10 cellular contexts compared by ENCODE assay signal in genomic region chr7:101155303-101155702, GRCh38. TPM values are rescaled to one million over a fixed set of nuclear protein-coding genes. Genes with fewer than 3 reads are reported as not detected.
A peak's percentile ranks its signal among the peaks of the same experiment; 100 is the strongest.
DNase-seq lines count a peak whose midpoint lies in the region; ATAC-seq and FAIRE-seq lines count a peak whose summit lies in the region.
"Had no signal": no experiment of that assay in that cellular context is flagged by ENCODE, and none has a peak within 500 bp of the region (broad histone marks: within the 10 kb centered on the region; RNA-seq: fewer than 3 reads in every experiment).

No MANE protein-coding gene starts in this region.

- no peaks in the 10 kb centered on the region for H3K9me3 Mint-ChIP-seq in central memory CD8-positive, alpha-beta T cell

- no peaks in the 10 kb centered on the region for H3K27me3 ChIP-seq in ACC112 (ENCODE audit: insufficient read depth, low read length)
- 0 out of 2 replicates have a peak, but pooled peaks cover 3% of the 10 kb centered on the region for H3K27me3 ChIP-seq in HUES64 (ENCODE audit: insufficient read depth, low read length)
- H3K27me3 ChIP-seq in muscle layer of colon (ENCODE audit: control insufficient read depth in 1 of 2, insufficient read depth in 2 of 2, low read length in 2 of 2) = peaks cover 0 to 5% of the 10 kb centered on the region in 2 donors

- 67% methylated on average over 4 of the region's 4 CpGs for WGBS in HUES64

- peak overlapping the region; percentile 81 for H3K4me3 Mint-ChIP-seq in central memory CD8-positive, alpha-beta T cell

- 0 out of 2 replicates have a peak, but pooled peaks cover 3% of the 10 kb centered on the region for H3K36me3 ChIP-seq in ACC112 (ENCODE audit: insufficient read depth, low read length)
- peaks cover 7% of the 10 kb centered on the region; the same call in 1 of the 2 replicates for H3K36me3 ChIP-seq in HUES64 (ENCODE audit: insufficient read depth, low read length)
- H3K36me3 ChIP-seq in muscle layer of colon (ENCODE audit: insufficient read depth, low read length) = peaks cover 17% of the 10 kb centered on the region

- DNase-seq in central memory CD8-positive, alpha-beta T cell (ENCODE audit: low spot score in 2 of 2) = no peak
- no peak for DNase-seq in HTR-8/SVneo (ENCODE audit: insufficient read length, low spot score)
- DNase-seq in NCI-H82 treated with DMSO at 0.1 percent for 48 hours (lab: John Stamatoyannopoulos, UW; ENCODE audit: unreplicated experiment) = no peak
- DNase-seq in DMS79 (lab: John Stamatoyannopoulos, UW) = no peak
- DNase-seq: activated naive CD4-positive, alpha-beta T cell; stimulated activated CD4-positive, alpha-beta T cell treated with anti-CD3 and anti-CD28 coated beads, Interleukin-4, amount 100 ng/mL, for 24 hours had no signal

- no peak for FAIRE-seq in HTR-8/SVneo (lab: Jason Lieb, UNC)

- H3K27ac Mint-ChIP-seq in central memory CD8-positive, alpha-beta T cell (ENCODE audit: low read depth) = no peak overlapping the region

- no peak for ATAC-seq in central memory CD8-positive, alpha-beta T cell (replicated peaks; ENCODE audit: extremely low read depth, poor library complexity, severe bottlenecking)
- no peak for ATAC-seq in GM18867 (IDR thresholded peaks at IDR 0.05; ENCODE audit: unreplicated experiment)

- H3K9me3 ChIP-seq in HUES64 (ENCODE audit: insufficient read depth, low read depth, low read length) (no peaks in the 10 kb centered on the region), muscle layer of colon (ENCODE audit: low read length) (no peaks in the 10 kb centered on the region)

- H3K4me3 ChIP-seq in ACC112 (ENCODE audit: low read depth, low read length) (peak overlapping the region; percentile 92), HUES64 (ENCODE audit: low read length) (peak overlapping the region; percentile 85), muscle layer of colon (ENCODE audit: low read depth in 1 of 2, low read length in 2 of 2) (peak overlapping the region; percentile 66 to 75)

- peaks cover 16% of the 10 kb centered on the region for H3K4me1 Mint-ChIP-seq in central memory CD8-positive, alpha-beta T cell

- no peak overlapping the region for H2AFZ ChIP-seq in ACC112 (ENCODE audit: low read length, unreplicated experiment)

- peaks cover 11% of the 10 kb centered on the region for H3K36me3 Mint-ChIP-seq in central memory CD8-positive, alpha-beta T cell (ENCODE audit: insufficient read depth)

- H3K27me3 Mint-ChIP-seq in central memory CD8-positive, alpha-beta T cell = peaks cover 8% of the 10 kb centered on the region

- peaks cover 18% of the 10 kb centered on the region for H3K79me2 ChIP-seq in ACC112 (ENCODE audit: control insufficient read depth, insufficient read depth, low read length, unreplicated experiment)

- H3K9ac ChIP-seq in HUES64 (ENCODE audit: low read depth, low read length) = peak overlapping the region; percentile 76; the same call in 1 of the 2 replicates
- H3K9ac ChIP-seq in muscle layer of colon (ENCODE audit: low read length) = no peak overlapping the region

- H3K27ac ChIP-seq in ACC112 (ENCODE audit: low read depth, low read length) (peak overlapping the region; percentile 27), HUES64 (ENCODE audit: low read depth, low read length) (peak overlapping the region; percentile 81; the same call in 1 of the 2 replicates), muscle layer of colon (ENCODE audit: low read depth, low read length) (no peak overlapping the region)

- H3K4me1 ChIP-seq in ACC112 (ENCODE audit: control insufficient read depth, insufficient read depth, low read length, unreplicated experiment) = peaks cover 23% of the 10 kb centered on the region
- peaks cover 29% of the 10 kb centered on the region; the same call in 1 of the 2 replicates for H3K4me1 ChIP-seq in HUES64 (ENCODE audit: insufficient read depth, low read length)
- peaks cover 10% of the 10 kb centered on the region for H3K4me1 ChIP-seq in muscle layer of colon (ENCODE audit: insufficient read depth, low read length)

RNA-seq across cellular contexts. Expression of gene AP1S1, which starts 1.0 kb away (rescaled TPM):
- 46.6 TPM for polyA plus RNA-seq in HUES64 (2013, experiment 1 of 2)
- polyA plus RNA-seq in HUES64 (2013, experiment 2 of 2) = 60.5 TPM

RNA-seq across cellular contexts. Expression of gene VGF, which starts 10.1 kb away (rescaled TPM):
- polyA plus RNA-seq in HUES64 (2013, experiment 1 of 2) = 18.8 TPM
- polyA plus RNA-seq in HUES64 (2013, experiment 2 of 2) = 15.0 TPM

RNA-seq across cellular contexts. Expression of gene NAT16, which starts 24.8 kb away (rescaled TPM):
- not detected for polyA plus RNA-seq in HUES64 (2013, experiment 1 of 2)
- 0.32 TPM for polyA plus RNA-seq in HUES64 (2013, experiment 2 of 2)

RNA-seq across cellular contexts. Expression of gene SERPINE1, which starts 28.4 kb away (rescaled TPM):
- polyA plus RNA-seq in HUES64 (2013, experiment 1 of 2) = 5.2 TPM
- polyA plus RNA-seq in HUES64 (2013, experiment 2 of 2) = 6.8 TPM

RNA-seq across cellular contexts. Expression of gene MOGAT3, which starts 45.5 kb away (rescaled TPM):
- polyA plus RNA-seq in HUES64 (2013, experiment 1 of 2) = not detected
- 0.25 TPM for polyA plus RNA-seq in HUES64 (2013, experiment 2 of 2)
